8 cellular contexts compared by ENCODE assay signal in the genomic region with DNA sequence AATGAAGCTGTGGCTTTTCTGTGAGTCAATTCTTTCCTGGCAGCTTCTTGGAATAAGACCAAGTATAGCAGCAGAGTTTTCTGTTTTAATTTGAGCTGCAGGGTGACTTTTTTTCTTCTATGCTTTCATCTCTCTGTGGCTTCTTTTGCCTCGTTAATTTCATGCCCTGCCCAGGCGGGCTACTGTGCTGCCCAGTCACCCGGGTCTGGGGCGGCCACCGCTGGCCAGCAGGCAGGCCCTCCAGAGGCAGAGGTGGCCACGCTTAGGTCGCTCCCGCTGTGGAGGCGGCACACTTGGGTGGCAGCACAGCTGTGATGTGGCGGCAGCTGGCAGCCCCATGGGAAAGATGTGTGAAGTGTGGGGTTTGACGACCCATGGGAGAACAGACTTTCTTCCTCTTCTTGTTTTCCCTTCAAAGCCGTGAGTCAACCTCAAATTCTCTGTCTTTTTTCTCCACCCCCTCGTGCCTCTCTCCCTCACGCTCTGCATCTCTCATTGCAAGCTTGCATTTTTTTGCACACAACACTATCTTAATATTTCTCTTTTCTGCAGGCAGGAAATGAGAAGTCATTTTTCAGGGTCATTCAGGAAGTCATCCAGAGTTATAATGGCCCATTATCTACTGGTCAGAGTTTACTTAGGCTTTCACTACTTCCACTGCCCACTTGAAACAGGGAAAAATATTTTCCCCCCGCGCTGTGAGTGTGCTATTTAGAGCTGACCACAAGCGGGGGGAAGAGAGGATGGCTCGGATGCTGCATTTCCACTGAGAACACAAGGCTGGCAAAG.
DNase-seq lines count a peak whose midpoint lies in the region; ATAC-seq and TF ChIP-seq lines count a peak whose summit lies in the region.

No MANE protein-coding gene starts in this region.

- no peak for TF ChIP-seq POLR2A in testis (IDR thresholded peaks at IDR 0.05)

- peak overlapping the region; percentile 22 for H3K4me3 Mint-ChIP-seq in activated naive CD8-positive, alpha-beta T cell treated with anti-CD3 and anti-CD28 coated beads for 36 hours
- H3K4me3 Mint-ChIP-seq in naive thymus-derived CD8-positive, alpha-beta T cell, result peak overlapping the region in 3 of 10 donors; percentile 35 to 77 (median 51)
- no peak overlapping the region for H3K4me3 Mint-ChIP-seq in CD8-positive, alpha-beta T cell

- no peaks in the 10 kb centered on the region for H3K9me3 ChIP-seq in testis
- no peaks in the 10 kb centered on the region for H3K9me3 ChIP-seq in CD8-positive, alpha-beta T cell (ENCODE audit: low read length)

- H3K4me1 Mint-ChIP-seq in activated naive CD8-positive, alpha-beta T cell treated with anti-CD3 and anti-CD28 coated beads for 36 hours, result peaks cover 16% of the 10 kb centered on the region
- peaks cover 5 to 24% (median 9%) of the 10 kb centered on the region in 4 donors for H3K4me1 Mint-ChIP-seq in naive thymus-derived CD8-positive, alpha-beta T cell
- peaks cover 9% of the 10 kb centered on the region for H3K4me1 Mint-ChIP-seq in CD8-positive, alpha-beta T cell (ENCODE audit: low read depth)

- no peak for TF ChIP-seq CTCF in testis (IDR thresholded peaks at IDR 0.05)
- no peak for TF ChIP-seq CTCF in CD8-positive, alpha-beta T cell (IDR thresholded peaks at IDR 0.05)

- no peaks in the 10 kb centered on the region for H3K36me3 Mint-ChIP-seq in activated naive CD8-positive, alpha-beta T cell treated with anti-CD3 and anti-CD28 coated beads for 36 hours
- no peaks in the 10 kb centered on the region for H3K36me3 Mint-ChIP-seq in naive thymus-derived CD8-positive, alpha-beta T cell
- H3K36me3 Mint-ChIP-seq in CD8-positive, alpha-beta T cell, result no peaks in the 10 kb centered on the region

- ATAC-seq in GM19452 (IDR thresholded peaks at IDR 0.05; ENCODE audit: unreplicated experiment) (peak; percentile 74), HG03460 (IDR thresholded peaks at IDR 0.05; ENCODE audit: unreplicated experiment) (peak; percentile 83)
- no peak for ATAC-seq in naive thymus-derived CD8-positive, alpha-beta T cell
- no peak for ATAC-seq in CD8-positive, alpha-beta T cell

- WGBS in testis, 2 donors, result 35 to 37% methylated on average over 18 of the region's 18 CpGs

- intact Hi-C loops in testis (cut with DNase I; ENCODE audit: low total_unique reads), result no loop called here
- intact Hi-C loops in CD8-positive, alpha-beta T cell (cut with DNase I, micrococcal nuclease), result no loop called here

- H3K27me3 ChIP-seq in testis, result no peaks in the 10 kb centered on the region
- H3K27me3 ChIP-seq in CD8-positive, alpha-beta T cell (ENCODE audit: insufficient read depth, low read length), result no peaks in the 10 kb centered on the region

- CTCF ChIA-PET in CD8-positive, alpha-beta T cell (lab: Charles Lee), result no interaction called here

- DNase-seq in EL (peak; percentile 91), hepatic stellate cell (ENCODE audit: low spot score) (peak; percentile 87), testis (no peak)
- DNase-seq in activated naive CD8-positive, alpha-beta T cell treated with anti-CD3 and anti-CD28 coated beads for 36 hours, result peak; percentile 22
- DNase-seq in naive thymus-derived CD8-positive, alpha-beta T cell, result no peak
- no peak for DNase-seq in CD8-positive, alpha-beta T cell

- H3K4me1 ChIP-seq in testis, result peaks cover 18% of the 10 kb centered on the region
- peaks cover 8% of the 10 kb centered on the region for H3K4me1 ChIP-seq in CD8-positive, alpha-beta T cell (ENCODE audit: insufficient read depth, low read length)

- H3K36me3 ChIP-seq in testis (ENCODE audit: low read depth, missing control alignments), result no peaks in the 10 kb centered on the region
- H3K36me3 ChIP-seq in CD8-positive, alpha-beta T cell (ENCODE audit: insufficient read depth, low read length), result no peaks in the 10 kb centered on the region

- peak overlapping the region; percentile 19 to 44 for H3K27ac ChIP-seq in testis
- H3K27ac ChIP-seq in CD8-positive, alpha-beta T cell (ENCODE audit: low read depth, low read length), result no peak overlapping the region

- peaks cover 15% of the 10 kb centered on the region for H3K27me3 Mint-ChIP-seq in activated naive CD8-positive, alpha-beta T cell treated with anti-CD3 and anti-CD28 coated beads for 36 hours
- peaks cover 9 to 18% (median 13%) of the 10 kb centered on the region in 5 donors for H3K27me3 Mint-ChIP-seq in naive thymus-derived CD8-positive, alpha-beta T cell
- H3K27me3 Mint-ChIP-seq in CD8-positive, alpha-beta T cell (ENCODE audit: low read depth), result peaks cover 5% of the 10 kb centered on the region

- no peak overlapping the region for H3K4me3 ChIP-seq in testis
- no peak overlapping the region for H3K4me3 ChIP-seq in CD8-positive, alpha-beta T cell (ENCODE audit: low read depth, low read length)

- no peaks in the 10 kb centered on the region for H3K9me3 Mint-ChIP-seq in activated naive CD8-positive, alpha-beta T cell treated with anti-CD3 and anti-CD28 coated beads for 36 hours
- no peaks in the 10 kb centered on the region for H3K9me3 Mint-ChIP-seq in naive thymus-derived CD8-positive, alpha-beta T cell
- no peaks in the 10 kb centered on the region for H3K9me3 Mint-ChIP-seq in CD8-positive, alpha-beta T cell

- H3K27ac Mint-ChIP-seq in activated naive CD8-positive, alpha-beta T cell treated with anti-CD3 and anti-CD28 coated beads for 36 hours, result peak overlapping the region; percentile 70
- peak overlapping the region in 2 of 10 donors; percentile 25 to 61 for H3K27ac Mint-ChIP-seq in naive thymus-derived CD8-positive, alpha-beta T cell
- H3K27ac Mint-ChIP-seq in CD8-positive, alpha-beta T cell, result no peak overlapping the region

- POLR2A ChIA-PET in naive thymus-derived CD8-positive, alpha-beta T cell (lab: Charles Lee), result interaction anchor here (0.6 kb wide), 1 partner anchor 694 kb away, joined by 3 read pairs; no protein-coding TSS in a partner anchor
- POLR2A ChIA-PET in CD8-positive, alpha-beta T cell (lab: Charles Lee), result no interaction called here

Comparison
In these comparisons a context has a peak if more than half of its experiments do, and no peak if none do; other contexts are left out.
1. DNase-seq: peak in EL (single experiment), activated naive CD8-positive, alpha-beta T cell treated with anti-CD3 and anti-CD28 coated beads for 36 hours (single experiment) and hepatic stellate cell (single experiment); none in testis (single experiment), naive thymus-derived CD8-positive, alpha-beta T cell (0 of 10) and CD8-positive, alpha-beta T cell (0 of 7).
2. ATAC-seq: peak in GM19452 (single experiment) and HG03460 (single experiment); none in naive thymus-derived CD8-positive, alpha-beta T cell (0 of 2) and CD8-positive, alpha-beta T cell (single experiment).